Comparison of ENCODE assay signal across 1 cellular context in genomic region chr14:96961895-96962294, GRCh38.
TF ChIP-seq lines count a peak whose summit lies in the region.

No MANE protein-coding gene starts in this region.

TF ChIP-seq in H1, 55 proteins besides CTCF, POLR2A, EP300 and RAD21:
- no peak for TF ChIP-seq BCL11A (IDR thresholded peaks at IDR 0.05; ENCODE audit: low read depth in 2 of 2, low read length in 2 of 2)
TF ChIP-seq in H1: peak in this region for 0.
